8 cellular contexts compared by ENCODE assay signal in the genomic region with DNA sequence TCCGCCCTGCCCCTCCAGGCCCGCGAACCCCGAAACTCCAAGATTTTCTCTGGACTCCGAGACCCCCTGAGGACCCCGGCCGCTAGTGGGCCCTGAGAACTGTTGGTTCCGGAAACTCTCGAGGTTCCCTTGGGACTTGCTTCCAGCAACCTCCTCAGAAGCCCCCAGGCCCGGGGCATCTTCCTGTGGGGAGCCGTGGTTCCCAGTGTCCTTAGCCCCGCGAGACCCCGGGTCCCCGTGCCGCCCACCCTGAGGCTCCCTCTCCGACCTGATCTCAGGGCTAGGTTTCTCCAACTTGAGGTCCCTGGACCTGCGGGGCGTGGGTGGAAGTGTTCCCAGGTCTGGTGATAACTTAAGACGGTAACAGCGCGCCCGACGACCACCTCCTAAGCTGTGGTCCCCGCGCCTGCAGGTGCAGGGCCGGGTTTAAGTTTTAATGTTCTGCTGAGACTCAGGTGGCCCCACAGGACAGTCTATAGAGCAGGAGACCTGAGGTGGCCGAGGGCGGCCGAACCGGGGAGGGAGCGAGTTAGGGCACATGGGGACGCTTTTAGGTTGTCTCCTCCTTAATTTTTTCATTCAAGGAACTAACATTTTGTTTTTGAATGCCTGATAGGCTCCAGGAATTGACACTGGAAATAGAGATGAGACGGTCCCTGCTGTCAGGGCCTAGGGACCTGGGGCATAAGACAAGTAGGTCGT. TPM values are rescaled to one million over a fixed set of nuclear protein-coding genes. Genes with fewer than 3 reads are reported as not detected.
DNase-seq lines count a peak whose midpoint lies in the region; ATAC-seq and TF ChIP-seq lines count a peak whose summit lies in the region.

No MANE protein-coding gene starts in this region.

- DNase-seq in cardiac muscle cell (ENCODE audit: low read depth in 1 of 2, low spot score in 1 of 2) (no peak), cardiac septum (ENCODE audit: low spot score) (no peak), adrenal gland (peak in 2 of 7 donors; percentile 36 to 63), kidney epithelial cell (ENCODE audit: low read depth) (no peak), NCI-H524 treated with DMSO at 0.1 percent for 48 hours (lab: John Stamatoyannopoulos, UW) (no peak)

- intact Hi-C loops in cardiac septum (cut with DNase I) (no loop called here), adrenal gland (cut with DNase I) (no loop called here)

- no peak for ATAC-seq in GM21528 (IDR thresholded peaks at IDR 0.05; ENCODE audit: low FRiP score, unreplicated experiment)
- ATAC-seq in GM21723 (IDR thresholded peaks at IDR 0.05; ENCODE audit: unreplicated experiment), result no peak

- no peaks in the 10 kb centered on the region for H3K9me3 ChIP-seq in cardiac muscle cell (ENCODE audit: low read depth)
- no peaks in the 10 kb centered on the region for H3K9me3 ChIP-seq in adrenal gland (replicated peaks in 1 of 3)

- TF ChIP-seq CTCF in cardiac muscle cell (IDR thresholded peaks at IDR 0.05; ENCODE audit: low read depth, low read length) (no peak), adrenal gland (IDR thresholded peaks at IDR 0.05) (no peak), kidney epithelial cell (IDR thresholded peaks at IDR 0.05; ENCODE audit: insufficient read depth, low read length, poor library complexity, severe bottlenecking) (no peak)

- no peaks in the 10 kb centered on the region for H3K27me3 ChIP-seq in cardiac muscle cell
- no peaks in the 10 kb centered on the region for H3K27me3 ChIP-seq in adrenal gland
- no peaks in the 10 kb centered on the region for H3K27me3 ChIP-seq in kidney epithelial cell (ENCODE audit: control insufficient read depth, insufficient read depth, low read length)

- H3K4me1 ChIP-seq in cardiac muscle cell (ENCODE audit: low read depth) (peaks cover 28% of the 10 kb centered on the region), adrenal gland (replicated peaks in 1 of 2) (peaks cover 7 to 16% of the 10 kb centered on the region in 2 donors)

- no peak for TF ChIP-seq POLR2A in adrenal gland (IDR thresholded peaks at IDR 0.05)

- peak overlapping the region; percentile 73 for H3K27ac ChIP-seq in cardiac muscle cell
- peak overlapping the region in 3 of 5 donors; percentile 49 to 83 (median 80) for H3K27ac ChIP-seq in adrenal gland
- peak overlapping the region; percentile 17 for H3K27ac ChIP-seq in temporal lobe (ENCODE audit: low read depth, low read length)

- H3K4me3 ChIP-seq in cardiac muscle cell, result peak overlapping the region; percentile 87
- H3K4me3 ChIP-seq in adrenal gland, result peak overlapping the region; percentile 56 to 95 (median 80)
- peak overlapping the region; percentile 90 for H3K4me3 ChIP-seq in kidney epithelial cell (ENCODE audit: low read depth, low read length)

- 11 to 53% (median 16%) methylated on average over 8 to 35 of the region's 35 CpGs for WGBS in adrenal gland, 4 donors

- no peaks in the 10 kb centered on the region for H3K36me3 ChIP-seq in cardiac muscle cell
- no peaks in the 10 kb centered on the region for H3K36me3 ChIP-seq in adrenal gland (replicated peaks in 1 of 2)
- H3K36me3 ChIP-seq in kidney epithelial cell (ENCODE audit: control insufficient read depth, insufficient read depth, low read length), result no peaks in the 10 kb centered on the region

RNA-seq across cellular contexts. Expression of gene FAM118A, which starts 0.7 kb away (rescaled TPM):
- 104 and 240 TPM in 2 replicates for total RNA-seq in cardiac muscle cell
- polyA plus RNA-seq in cardiac muscle cell, result 227 and 323 TPM in 2 replicates
- 15.6 TPM for total RNA-seq in cardiac septum
- total RNA-seq in adrenal gland, result 10 to 100 TPM in 7 of 8 donors, 1 to 10 TPM in 1; 6.8 to 47.6 (median 13.0) TPM
- polyA plus RNA-seq in adrenal gland, result 100 to 1,000 TPM in 1 of 3 donors, 10 to 100 TPM in 2; 28.1 to 101 (median 28.7) TPM
- 13.3 and 15.3 TPM in 2 replicates for total RNA-seq in kidney epithelial cell
- total RNA-seq in temporal lobe, result 10.8 TPM

RNA-seq across cellular contexts. Expression of gene UPK3A, which starts 25.7 kb away (rescaled TPM):
- 0.21 TPM in 1 of 2 replicates, not detected in the other for total RNA-seq in cardiac muscle cell
- polyA plus RNA-seq in cardiac muscle cell, result 0.45 TPM in 1 of 2 replicates, not detected in the other
- total RNA-seq in cardiac septum, result 0.40 TPM
- total RNA-seq in adrenal gland, result not detected
- polyA plus RNA-seq in adrenal gland, result under 1 TPM in 1 of 3 donors, not detected in 2; 0.17 TPM
- total RNA-seq in kidney epithelial cell, result not detected in 2 replicates
- total RNA-seq in temporal lobe, result not detected

Comparison
In these comparisons a context has a peak if more than half of its experiments do, and no peak if none do; other contexts are left out.
1. H3K27ac ChIP-seq: peak in every context shown above with its lines; median percentile 80 in adrenal gland; 73 in cardiac muscle cell; 17 in temporal lobe.